Comparison of ENCODE assay signal across 17 cellular contexts in genomic region chr10:114940735-114941134, GRCh38. TPM values are rescaled to one million over a fixed set of nuclear protein-coding genes. Genes with fewer than 3 reads are reported as not detected.
DNase-seq lines count a peak whose midpoint lies in the region; ATAC-seq and TF ChIP-seq lines count a peak whose summit lies in the region.
"Had no signal": no experiment of that assay in that cellular context is flagged by ENCODE, and none has a peak within 500 bp of the region (broad histone marks: within the 10 kb centered on the region; RNA-seq: fewer than 3 reads in every experiment).

No MANE protein-coding gene starts in this region.

- H3K4me1 ChIP-seq in DOHH2 (ENCODE audit: control insufficient read depth, low read length), result peaks cover 14% of the 10 kb centered on the region
- H3K4me1 ChIP-seq in IMR-90 (ENCODE audit: control insufficient read depth, insufficient read depth, low read length), result peaks cover 3% of the 10 kb centered on the region
- peaks cover 10% of the 10 kb centered on the region for H3K4me1 ChIP-seq in mammary epithelial cell (ENCODE audit: insufficient read depth, low read length)
- no peaks in the 10 kb centered on the region for H3K4me1 ChIP-seq in mesendoderm (ENCODE audit: control insufficient read depth, low read depth, low read length)
- H3K4me1 ChIP-seq in lower lobe of right lung, result peaks cover 20% of the 10 kb centered on the region

- intact Hi-C loops in IMR-90 (cut with micrococcal nuclease), result no loop called here
- intact Hi-C loops in mammary epithelial cell (cut with micrococcal nuclease), result no loop called here
- intact Hi-C loops in lower lobe of right lung (cut with DNase I), result no loop called here

- dilution Hi-C loops in IMR-90 (cut with HindIII; ENCODE audit: low sequenced_read_pairs, unreplicated experiment) (no loop called here), mammary epithelial cell (cut with HindIII; ENCODE audit: low sequenced_read_pairs) (no loop called here)

- H3K9me2 ChIP-seq in DOHH2 (replicated peaks; ENCODE audit: control insufficient read depth, low read length), result no peaks in the 10 kb centered on the region; the same call in 1 of the 2 replicates

- TF ChIP-seq CTCF in DOHH2 (IDR thresholded peaks at IDR 0.05; ENCODE audit: low read depth, low read length, poor library complexity, severe bottlenecking), result no peak
- no peak for TF ChIP-seq CTCF in IMR-90 (conservative IDR thresholded peaks at IDR 0.05; ENCODE audit: low read depth, low read length)
- no peak for TF ChIP-seq CTCF in mammary epithelial cell (conservative IDR thresholded peaks at IDR 0.05 in 1 of 2, IDR thresholded peaks at IDR 0.05 in 1 of 2; ENCODE audit: extremely low read depth in 1 of 2, insufficient read depth in 1 of 2, low read depth in 1 of 2, low read length in 2 of 2)
- no peak for TF ChIP-seq CTCF in lower lobe of right lung (IDR thresholded peaks at IDR 0.05)

- H3K14ac ChIP-seq in IMR-90 (replicated peaks; ENCODE audit: low read depth, low read length), result no peak overlapping the region

- CTCF ChIA-PET in IMR-90 (lab: Yijun Ruan, JAX) (no interaction called here), mammary epithelial cell (lab: Charles Lee; ENCODE audit: low non-redundant PET) (no interaction called here)

- no peak overlapping the region for H2AK9ac ChIP-seq in IMR-90 (replicated peaks; ENCODE audit: low read depth, low read length, poor library complexity)

- H3K9ac ChIP-seq in IMR-90 (ENCODE audit: low read depth, low read length), result no peak overlapping the region
- H3K9ac ChIP-seq in mammary epithelial cell (ENCODE audit: insufficient read depth, low read length), result no peak overlapping the region
- H3K9ac ChIP-seq in mesendoderm (ENCODE audit: low read length), result no peak overlapping the region

- H3K79me2 ChIP-seq in DOHH2 (ENCODE audit: control insufficient read depth, low read length), result peaks cover 35% of the 10 kb centered on the region
- H3K79me2 ChIP-seq in mammary epithelial cell (ENCODE audit: insufficient read depth, low read length), result peaks cover 59% of the 10 kb centered on the region
- peaks cover 22% of the 10 kb centered on the region for H3K79me2 ChIP-seq in mesendoderm (ENCODE audit: control insufficient read depth, insufficient read depth, low read length)

- no peaks in the 10 kb centered on the region for H3F3A ChIP-seq in DOHH2 (ENCODE audit: control insufficient read depth, insufficient read depth)

- no peak overlapping the region for H3K23ac ChIP-seq in IMR-90 (ENCODE audit: low read depth, low read length)
- H3K23ac ChIP-seq in mesendoderm (ENCODE audit: low read length), result no peak overlapping the region

- H4K8ac ChIP-seq in IMR-90 (ENCODE audit: low read depth in 2 of 2, low read length in 2 of 2) (no peak overlapping the region), mesendoderm (ENCODE audit: low read depth, low read length) (no peak overlapping the region)

- no peak for TF ChIP-seq POLR2A in IMR-90 (IDR thresholded peaks at IDR 0.05; ENCODE audit: low read depth, low read length)

- peak; percentile 60 for DNase-seq in IMR-90
- peak; percentile 18 for DNase-seq in mammary epithelial cell
- peak; percentile 8 for DNase-seq in mesendoderm
- no peak for DNase-seq in NCI-H82 treated with DMSO at 0.1 percent for 48 hours (lab: John Stamatoyannopoulos, UW; ENCODE audit: unreplicated experiment)
- no peak for DNase-seq in lower lobe of right lung
- DNase-seq in central memory CD4-positive, alpha-beta T cell, result no peak
- DNase-seq: activated effector memory CD4-positive, alpha-beta T cell treated with anti-CD3 and anti-CD28 coated beads, Interleukin-2, amount 50 U/mL, for 16 hours; brain microvascular endothelial cell; CD4-positive, CD25-positive, alpha-beta regulatory T cell; effector memory CD4-positive, alpha-beta T cell; left colon; NCI-H146; NCI-H510A; T-helper 1 cell had no signal

- H3K4me2 ChIP-seq in DOHH2 (ENCODE audit: low read length) (peak overlapping the region; percentile 92; the same call in 1 of the 2 replicates), IMR-90 (ENCODE audit: low read depth, low read length) (no peak overlapping the region), mammary epithelial cell (ENCODE audit: insufficient read depth, low read depth, low read length) (peak overlapping the region; percentile 13), mesendoderm (ENCODE audit: low read length) (no peak overlapping the region)

- no peak overlapping the region for H4K91ac ChIP-seq in IMR-90 (ENCODE audit: insufficient read depth, low read depth, low read length)

- H2BK20ac ChIP-seq in IMR-90 (ENCODE audit: low read depth, low read length), result no peak overlapping the region

- H3K18ac ChIP-seq in IMR-90 (ENCODE audit: low read depth, low read length), result no peak overlapping the region
- H3K18ac ChIP-seq in mesendoderm (ENCODE audit: low read length), result no peak overlapping the region

- H2AK5ac ChIP-seq in IMR-90 (ENCODE audit: low read depth, low read length) (no peak overlapping the region; the same call in 1 of the 2 replicates), mesendoderm (ENCODE audit: low read length) (no peak overlapping the region)

- H3K27me3 ChIP-seq in DOHH2 (ENCODE audit: control insufficient read depth, low read length) (no peaks in the 10 kb centered on the region), IMR-90 (ENCODE audit: control insufficient read depth, insufficient read depth, low read length) (no peaks in the 10 kb centered on the region), mammary epithelial cell (ENCODE audit: insufficient read depth, low read length) (no peaks in the 10 kb centered on the region), mesendoderm (ENCODE audit: insufficient read depth, low read length, poor library complexity) (no peaks in the 10 kb centered on the region), lower lobe of right lung (ENCODE audit: low read depth) (no peaks in the 10 kb centered on the region)
- H3K27me3 ChIP-seq: brain microvascular endothelial cell had no signal

- BruUV-seq in IMR-90 (replicated peaks; lab: Mats Ljungman, UMichigan) (no TSS peak), mammary epithelial cell (replicated peaks; lab: Mats Ljungman, UMichigan) (no TSS peak)

- H3K4me3 ChIP-seq in DOHH2 (ENCODE audit: low read length) (no peak overlapping the region), IMR-90 (ENCODE audit: insufficient read depth, low read depth, low read length) (no peak overlapping the region), mammary epithelial cell (replicated peaks in 1 of 3; ENCODE audit: insufficient read depth in 1 of 3, low read depth in 2 of 3, low read length in 3 of 3) (no peak overlapping the region), mesendoderm (ENCODE audit: low read length) (no peak overlapping the region), lower lobe of right lung (no peak overlapping the region)

- WGBS in IMR-90 (ENCODE audit: extremely low coverage in 2 of 2, insufficient read length in 1 of 2), 2 experiments, result no CpG with 5 or more reads among the region's 4 CpGs
- 56% methylated on average over 4 of the region's 4 CpGs for WGBS in mammary epithelial cell (ENCODE audit: low coverage, missing lambda C conversion rate)
- no CpG with 5 or more reads among the region's 4 CpGs for WGBS in mesendoderm (ENCODE audit: extremely low coverage, insufficient coverage, low lambda C conversion rate)

- H3K36me3 ChIP-seq in DOHH2 (ENCODE audit: control insufficient read depth, low read length) (peaks cover 46% of the 10 kb centered on the region), IMR-90 (ENCODE audit: control insufficient read depth, insufficient read depth, low read length) (peaks cover 17% of the 10 kb centered on the region), mammary epithelial cell (ENCODE audit: insufficient read depth, low read length) (peaks cover 9% of the 10 kb centered on the region), mesendoderm (ENCODE audit: control insufficient read depth, insufficient read depth, low read length) (no peaks in the 10 kb centered on the region), lower lobe of right lung (peaks cover 43% of the 10 kb centered on the region)

- in situ Hi-C loops in IMR-90 (cut with MboI; ENCODE audit: low sequenced_read_pairs) (no loop called here), mammary epithelial cell (cut with MboI; ENCODE audit: low sequenced_read_pairs in 2 of 2) (no loop called here)

- H4K5ac ChIP-seq in IMR-90 (ENCODE audit: low read depth, low read length), result no peak overlapping the region; the same call in 1 of the 2 replicates
- no peak overlapping the region for H4K5ac ChIP-seq in mesendoderm (ENCODE audit: low read length)

- H2BK15ac ChIP-seq in IMR-90 (ENCODE audit: low read depth, low read length), result no peak overlapping the region
- no peak overlapping the region for H2BK15ac ChIP-seq in mesendoderm (replicated peaks; ENCODE audit: low read depth)

- H3K79me1 ChIP-seq in IMR-90 (ENCODE audit: low read depth in 1 of 2, low read length in 2 of 2), result peaks cover 20 to 45% of the 10 kb centered on the region in 2 experiments
- H3K79me1 ChIP-seq in mesendoderm (ENCODE audit: low read length), result peaks cover 6% of the 10 kb centered on the region

- H2BK5ac ChIP-seq in IMR-90 (ENCODE audit: low read depth, low read length, poor library complexity, severe bottlenecking) (no peak overlapping the region), mesendoderm (ENCODE audit: low read length) (no peak overlapping the region)

- H2BK120ac ChIP-seq in IMR-90 (ENCODE audit: low read depth, low read length) (no peak overlapping the region), mesendoderm (ENCODE audit: low read depth, low read length) (no peak overlapping the region)

- no peaks in the 10 kb centered on the region for H3K9me3 ChIP-seq in DOHH2 (ENCODE audit: control insufficient read depth, insufficient read depth, low read length)
- H3K9me3 ChIP-seq in IMR-90 (ENCODE audit: control insufficient read depth, insufficient read depth, low read length), result no peaks in the 10 kb centered on the region
- no peaks in the 10 kb centered on the region for H3K9me3 ChIP-seq in mammary epithelial cell (replicated peaks; ENCODE audit: insufficient read depth, low read length)
- H3K9me3 ChIP-seq in lower lobe of right lung, result no peaks in the 10 kb centered on the region

- H4K20me1 ChIP-seq in DOHH2 (ENCODE audit: control insufficient read depth, insufficient read depth, low read depth, low read length), result no peaks in the 10 kb centered on the region
- no peaks in the 10 kb centered on the region for H4K20me1 ChIP-seq in IMR-90 (ENCODE audit: insufficient read depth, low read length)
- H4K20me1 ChIP-seq in mammary epithelial cell (ENCODE audit: insufficient read depth, low read length), result no peaks in the 10 kb centered on the region

- ATAC-seq in IMR-90 (ENCODE audit: low read depth) (no peak), lower lobe of right lung (no peak), HG02981 (IDR thresholded peaks at IDR 0.05; ENCODE audit: unreplicated experiment) (no peak)
- ATAC-seq: left colon, Panc1 had no signal

- no peak overlapping the region for H3K4ac ChIP-seq in IMR-90 (ENCODE audit: low read depth, low read length)
- H3K4ac ChIP-seq in mesendoderm (ENCODE audit: low read depth, low read length), result no peak overlapping the region

- no peak for TF ChIP-seq RAD21 in IMR-90 (IDR thresholded peaks at IDR 0.05; ENCODE audit: low read length)

- H3K27ac ChIP-seq in DOHH2 (ENCODE audit: low read depth, low read length), result no peak overlapping the region
- H3K27ac ChIP-seq in IMR-90 (ENCODE audit: insufficient read depth, low read length), result no peak overlapping the region
- H3K27ac ChIP-seq in mammary epithelial cell (ENCODE audit: insufficient read depth, low read depth, low read length), result no peak overlapping the region
- no peak overlapping the region for H3K27ac ChIP-seq in mesendoderm (ENCODE audit: low read depth, low read length)
- H3K27ac ChIP-seq in lower lobe of right lung, result no peak overlapping the region
- H3K27ac ChIP-seq: brain microvascular endothelial cell had no signal

- no peak overlapping the region for H2AFZ ChIP-seq in IMR-90 (replicated peaks; ENCODE audit: low read length, poor library complexity)
- H2AFZ ChIP-seq in mammary epithelial cell (ENCODE audit: low read depth, low read length), result no peak overlapping the region

- POLR2A ChIA-PET in IMR-90 (lab: Charles Lee; ENCODE audit: unreplicated experiment), result no interaction called here

- H3K56ac ChIP-seq in IMR-90 (ENCODE audit: extremely low read depth, insufficient read depth, low read length) (no peak overlapping the region), mesendoderm (ENCODE audit: low read length) (no peak overlapping the region)

- H3K9me1 ChIP-seq in IMR-90 (ENCODE audit: insufficient read depth, low read length), result peaks cover 6% of the 10 kb centered on the region; the same call in 1 of the 2 replicates

RNA-seq across cellular contexts. Expression of gene TRUB1, which starts 2.7 kb away (rescaled TPM):
- 17.9 and 26.1 TPM in 2 replicates for total RNA-seq in IMR-90 (2012; rRNA removed)
- polyA plus RNA-seq in IMR-90 (2012; rRNA removed), result 9.1 and 10.6 TPM in 2 replicates
- 2.2 and 3.1 TPM in 2 replicates for polyA plus RNA-seq in IMR-90 (2012; cell fraction: cytosol; rRNA removed)
- 1.5 and 5.3 TPM in 2 replicates for polyA plus RNA-seq in IMR-90 (2012; cell fraction: nucleus; rRNA removed; ENCODE audit: low replicate concordance)
- 10 to 100 TPM; 33.7 to 35.0 TPM for total RNA-seq in mammary epithelial cell
- polyA plus RNA-seq in mammary epithelial cell, result 11.4 TPM
- polyA minus RNA-seq in mammary epithelial cell, result 8.8 TPM
- polyA plus RNA-seq in mesendoderm (2013, experiment 1 of 2), result 19.0 TPM
- 19.6 TPM for polyA plus RNA-seq in mesendoderm (2013, experiment 2 of 2)
- total RNA-seq in lower lobe of right lung, result 13.1 TPM

Comparison
In these comparisons a context has a peak if more than half of its experiments do, and no peak if none do; other contexts are left out.
1. H3K4me2 ChIP-seq: peak in DOHH2 (single experiment) and mammary epithelial cell (single experiment); none in IMR-90 (single experiment) and mesendoderm (single experiment).
2. DNase-seq: peak in IMR-90 (single experiment), mammary epithelial cell (single experiment) and mesendoderm (single experiment); none in NCI-H82 treated with DMSO at 0.1 percent for 48 hours (single experiment), lower lobe of right lung (single experiment) and central memory CD4-positive, alpha-beta T cell (single experiment).